13 cellular contexts compared by ENCODE assay signal in genomic region chr1:8651962-8652361, GRCh38.
DNase-seq lines count a peak whose midpoint lies in the region; ATAC-seq and TF ChIP-seq lines count a peak whose summit lies in the region.
"Had no signal": no experiment of that assay in that cellular context is flagged by ENCODE, and none has a peak within 500 bp of the region (broad histone marks: within the 10 kb centered on the region; RNA-seq: fewer than 3 reads in every experiment).

No MANE protein-coding gene starts in this region.

- H3K4me1 Mint-ChIP-seq in activated CD4-positive, alpha-beta T cell treated with anti-CD3 and anti-CD28 coated beads, Interleukin-2, amount 10 ng/mL, durations not matched to agents 24 days and 14 days: peaks cover 44% of the 10 kb centered on the region
- H3K4me1 Mint-ChIP-seq in T-helper 17 cell: peaks cover 12% of the 10 kb centered on the region
- H3K4me1 Mint-ChIP-seq in endothelial cell (ENCODE audit: unreplicated experiment): peaks cover 24% of the 10 kb centered on the region

- TF ChIP-seq CTCF in endothelial cell (IDR thresholded peaks at IDR 0.05; ENCODE audit: unreplicated experiment) (no peak), gastrocnemius medialis (IDR thresholded peaks at IDR 0.05 in 4 of 5, conservative IDR thresholded peaks at IDR 0.05 in 1 of 5) (no peak)

- peaks cover 29 to 39% of the 10 kb centered on the region in 2 donors for H3K4me1 ChIP-seq in gastrocnemius medialis

- peaks cover 42% of the 10 kb centered on the region for H3K36me3 Mint-ChIP-seq in activated CD4-positive, alpha-beta T cell treated with anti-CD3 and anti-CD28 coated beads, Interleukin-2, amount 10 ng/mL, durations not matched to agents 24 days and 14 days (ENCODE audit: low read depth)
- peaks cover 3% of the 10 kb centered on the region for H3K36me3 Mint-ChIP-seq in T-helper 17 cell (ENCODE audit: low read depth)
- H3K36me3 Mint-ChIP-seq in endothelial cell (ENCODE audit: low read depth, unreplicated experiment): peaks cover 9% of the 10 kb centered on the region

- TF ChIP-seq POLR2A in gastrocnemius medialis (IDR thresholded peaks at IDR 0.05): no peak

- H3K9me3 Mint-ChIP-seq in activated CD4-positive, alpha-beta T cell treated with anti-CD3 and anti-CD28 coated beads, Interleukin-2, amount 10 ng/mL, durations not matched to agents 24 days and 14 days: no peaks in the 10 kb centered on the region
- H3K9me3 Mint-ChIP-seq in endothelial cell (ENCODE audit: unreplicated experiment): no peaks in the 10 kb centered on the region

- no peaks in the 10 kb centered on the region for H3K36me3 ChIP-seq in gastrocnemius medialis
- H3K36me3 ChIP-seq: prostate gland, thoracic aorta had no signal

- in situ Hi-C loops in gastrocnemius medialis (cut with MboI; ENCODE audit: low sequenced_read_pairs in 4 of 4): loop anchor here in 1 of 4 donors (25.0 kb wide), 1 partner anchor 90 kb away; no protein-coding TSS in a partner anchor

- intact Hi-C loops in activated CD4-positive, alpha-beta T cell treated with anti-CD3 and anti-CD28 coated beads, Interleukin-2, amount 10 ng/mL, durations not matched to agents 24 days and 14 days (cut with micrococcal nuclease): no loop called here
- intact Hi-C loops in gastrocnemius medialis (cut with DNase I; ENCODE audit: low total_unique reads): no loop called here

- no peak overlapping the region for H3K4me3 ChIP-seq in gastrocnemius medialis
- H3K4me3 ChIP-seq: prostate gland, thoracic aorta had no signal

- H3K27ac Mint-ChIP-seq in activated CD4-positive, alpha-beta T cell treated with anti-CD3 and anti-CD28 coated beads, Interleukin-2, amount 10 ng/mL, durations not matched to agents 24 days and 14 days: peak overlapping the region; percentile 84
- H3K27ac Mint-ChIP-seq in T-helper 17 cell: peak overlapping the region; percentile 21
- H3K27ac Mint-ChIP-seq in endothelial cell (ENCODE audit: unreplicated experiment): peak overlapping the region; percentile 36

- ATAC-seq in T-helper 17 cell (no peak), gastrocnemius medialis (no peak), GM18873 (IDR thresholded peaks at IDR 0.05; ENCODE audit: low FRiP score, unreplicated experiment) (no peak)

- H3K9me3 ChIP-seq in T-helper 17 cell (ENCODE audit: control insufficient read depth, low read length, poor library complexity, severe bottlenecking) (no peaks in the 10 kb centered on the region), gastrocnemius medialis (no peaks in the 10 kb centered on the region)
- H3K9me3 ChIP-seq: prostate gland, thoracic aorta had no signal

- peak overlapping the region; percentile 49 to 70 (median 54) for H3K27ac ChIP-seq in gastrocnemius medialis
- H3K27ac ChIP-seq: prostate gland, thoracic aorta had no signal

- H3K27me3 ChIP-seq in gastrocnemius medialis: no peaks in the 10 kb centered on the region

- H3K4me3 Mint-ChIP-seq in activated CD4-positive, alpha-beta T cell treated with anti-CD3 and anti-CD28 coated beads, Interleukin-2, amount 10 ng/mL, durations not matched to agents 24 days and 14 days: peak overlapping the region; percentile 25
- H3K4me3 Mint-ChIP-seq in T-helper 17 cell (no peak overlapping the region), endothelial cell (ENCODE audit: unreplicated experiment) (no peak overlapping the region)

- H3K27me3 Mint-ChIP-seq in activated CD4-positive, alpha-beta T cell treated with anti-CD3 and anti-CD28 coated beads, Interleukin-2, amount 10 ng/mL, durations not matched to agents 24 days and 14 days: no peaks in the 10 kb centered on the region
- H3K27me3 Mint-ChIP-seq in T-helper 17 cell: no peaks in the 10 kb centered on the region
- no peaks in the 10 kb centered on the region for H3K27me3 Mint-ChIP-seq in endothelial cell (ENCODE audit: unreplicated experiment)

- no peak for DNase-seq in activated CD4-positive, alpha-beta T cell treated with anti-CD3 and anti-CD28 coated beads, Interleukin-2, amount 10 ng/mL, durations not matched to agents 24 days and 14 days
- no peak for DNase-seq in activated CD4-positive, alpha-beta T cell treated with anti-CD3 and anti-CD28 coated beads, Interleukin-2, amount 50 U/mL, for 4 hours
- DNase-seq in T-helper 17 cell (no peak), endothelial cell (ENCODE audit: low spot score) (no peak), gastrocnemius medialis (no peak), NCI-H82 treated with DMSO at 0.1 percent for 48 hours (lab: John Stamatoyannopoulos, UW; ENCODE audit: unreplicated experiment) (no peak), NCI-H1417 (lab: John Stamatoyannopoulos, UW) (no peak)
- DNase-seq: 8988T, amniotic stem cell, DMS79 had no signal

Comparison
In these comparisons a context has a peak if more than half of its experiments do, and no peak if none do; other contexts are left out.
1. H3K27ac Mint-ChIP-seq: peak in every context shown above with its lines; median percentile 84 in activated CD4-positive, alpha-beta T cell treated with anti-CD3 and anti-CD28 coated beads, Interleukin-2, amount 10 ng/mL, durations not matched to agents 24 days and 14 days; 36 in endothelial cell; 21 in T-helper 17 cell.